In genomic region chr19:12155324-12155723, GRCh38 we compare ENCODE assay signal across 8 cellular contexts. TPM values are rescaled to one million over a fixed set of nuclear protein-coding genes. Genes with fewer than 3 reads are reported as not detected.
A peak's percentile ranks its signal among the peaks of the same experiment; 100 is the strongest.
DNase-seq lines count a peak whose midpoint lies in the region; ATAC-seq and TF ChIP-seq lines count a peak whose summit lies in the region.

No MANE protein-coding gene starts in this region.

- H3K36me3 ChIP-seq in BLaER1, result peaks cover 20% of the 10 kb centered on the region
- no peaks in the 10 kb centered on the region for H3K36me3 ChIP-seq in Loucy (ENCODE audit: insufficient read depth, low read length)

- ATAC-seq in effector memory CD8-positive, alpha-beta T cell (replicated peaks), result no peak
- ATAC-seq in foreskin keratinocyte (no peak), HG03460 (IDR thresholded peaks at IDR 0.05; ENCODE audit: unreplicated experiment) (no peak)

- H3K79me2 ChIP-seq in Loucy (ENCODE audit: insufficient read depth, low read length), result peaks cover 57% of the 10 kb centered on the region

- H3K4me1 Mint-ChIP-seq in effector memory CD8-positive, alpha-beta T cell (ENCODE audit: low read depth in 2 of 2), result peaks cover 4 to 14% of the 10 kb centered on the region in 2 donors
- H3K4me1 Mint-ChIP-seq in nephron progenitor cell, result peaks cover 11% of the 10 kb centered on the region

- H3K9me3 Mint-ChIP-seq in effector memory CD8-positive, alpha-beta T cell, result no peaks in the 10 kb centered on the region
- peaks cover 78% of the 10 kb centered on the region for H3K9me3 Mint-ChIP-seq in nephron progenitor cell

- H3K9me3 ChIP-seq in BLaER1, result peaks cover 42% of the 10 kb centered on the region
- H3K9me3 ChIP-seq in Loucy (ENCODE audit: insufficient read depth, low read depth, low read length), result no peaks in the 10 kb centered on the region

- no peak overlapping the region for H3K27ac Mint-ChIP-seq in effector memory CD8-positive, alpha-beta T cell
- H3K27ac Mint-ChIP-seq in nephron progenitor cell, result peak overlapping the region; percentile 19

- no peaks in the 10 kb centered on the region for H3K9me2 ChIP-seq in Loucy (replicated peaks; ENCODE audit: low read depth, low read length)

- no peaks in the 10 kb centered on the region for H3F3A ChIP-seq in Loucy (ENCODE audit: low read depth)

- peak overlapping the region; percentile 85 for H3K4me3 Mint-ChIP-seq in effector memory CD8-positive, alpha-beta T cell
- peak overlapping the region; percentile 88 for H3K4me3 Mint-ChIP-seq in nephron progenitor cell

- H3K27ac ChIP-seq in BLaER1, result no peak overlapping the region
- H3K27ac ChIP-seq in foreskin keratinocyte, result no peak overlapping the region

- no peak for TF ChIP-seq CTCF in Loucy (conservative IDR thresholded peaks at IDR 0.05; ENCODE audit: low read length)
- no peak for TF ChIP-seq CTCF in nephron progenitor cell (IDR thresholded peaks at IDR 0.05)
- TF ChIP-seq CTCF in foreskin keratinocyte (conservative IDR thresholded peaks at IDR 0.05), result no peak

- DNase-seq in effector memory CD8-positive, alpha-beta T cell, result no peak
- DNase-seq in nephron progenitor cell, result no peak
- DNase-seq in DMS53 treated with DMSO at 0.1 percent for 48 hours (lab: John Stamatoyannopoulos, UW; ENCODE audit: unreplicated experiment), result no peak
- no peak for DNase-seq in foreskin keratinocyte
- no peak for DNase-seq in RPMI8226

- H3K4me1 ChIP-seq in BLaER1 (0 out of 2 replicates have a peak, but pooled peaks cover 6% of the 10 kb centered on the region), Loucy (ENCODE audit: insufficient read depth, low read length, poor library complexity, severe bottlenecking) (peaks cover 28% of the 10 kb centered on the region), foreskin keratinocyte (no peaks in the 10 kb centered on the region)

- H3K4me2 ChIP-seq in BLaER1 (peak overlapping the region; percentile 68), Loucy (ENCODE audit: low read depth, low read length, poor library complexity, severe bottlenecking) (peak overlapping the region; percentile 92)

- peaks cover 4 to 21% of the 10 kb centered on the region in 2 donors for H3K27me3 Mint-ChIP-seq in effector memory CD8-positive, alpha-beta T cell
- H3K27me3 Mint-ChIP-seq in nephron progenitor cell (ENCODE audit: low read depth, poor library complexity), result peaks cover 12% of the 10 kb centered on the region

- H3K27me3 ChIP-seq in BLaER1, result peaks cover 26% of the 10 kb centered on the region
- no peaks in the 10 kb centered on the region for H3K27me3 ChIP-seq in Loucy (ENCODE audit: insufficient read depth, low read length, poor library complexity, severe bottlenecking)
- no peaks in the 10 kb centered on the region for H3K27me3 ChIP-seq in foreskin keratinocyte

- no peak overlapping the region for H2AFZ ChIP-seq in Loucy (ENCODE audit: low read length)

- no peaks in the 10 kb centered on the region for H3K36me3 Mint-ChIP-seq in effector memory CD8-positive, alpha-beta T cell (ENCODE audit: insufficient read depth)
- H3K36me3 Mint-ChIP-seq in nephron progenitor cell (ENCODE audit: low read depth), result peaks cover 60% of the 10 kb centered on the region

- H3K4me3 ChIP-seq in BLaER1 (peak overlapping the region; percentile 75), Loucy (ENCODE audit: low read length, poor library complexity, severe bottlenecking) (peak overlapping the region; percentile 93)

- H4K20me1 ChIP-seq in BLaER1, result no peaks in the 10 kb centered on the region
- peaks cover 17% of the 10 kb centered on the region for H4K20me1 ChIP-seq in Loucy (ENCODE audit: insufficient read depth, low read length, poor library complexity, severe bottlenecking)

- peak overlapping the region; percentile 78; the same call in 1 of the 2 replicates for H3K9ac ChIP-seq in BLaER1
- peak overlapping the region; percentile 95 for H3K9ac ChIP-seq in Loucy (ENCODE audit: low read depth, low read length, poor library complexity, severe bottlenecking)

RNA-seq across cellular contexts. Expression of gene ZNF625, which starts 1.2 kb away (rescaled TPM):
- 6.6 and 6.7 TPM in 2 replicates for total RNA-seq in foreskin keratinocyte
- polyA plus RNA-seq in foreskin keratinocyte, result 1.9 and 2.5 TPM in 2 replicates

RNA-seq across cellular contexts. Expression of gene ZNF136, which starts 7.6 kb away (rescaled TPM):
- total RNA-seq in foreskin keratinocyte, result 3.8 TPM in 2 replicates
- polyA plus RNA-seq in foreskin keratinocyte, result 0.82 and 0.84 TPM in 2 replicates

RNA-seq across cellular contexts. Expression of gene ZNF20, which starts 15.2 kb away (rescaled TPM):
- 4.4 and 5.5 TPM in 2 replicates for total RNA-seq in foreskin keratinocyte
- polyA plus RNA-seq in foreskin keratinocyte, result 1.2 and 1.3 TPM in 2 replicates
